In genomic region chr21:14027235-14027869, GRCh38 we compare ENCODE assay signal across 8 cellular contexts.
DNase-seq lines count a peak whose midpoint lies in the region; ATAC-seq, FAIRE-seq and TF ChIP-seq lines count a peak whose summit lies in the region.
"Not testable (repeated sequence)": the region's sequence is repeated elsewhere in the genome, so short reads cannot be mapped to it uniquely, and the experiment has no call there.

No MANE protein-coding gene starts in this region.

- TF ChIP-seq CTCF in AG09319 (IDR thresholded peaks at IDR 0.05; ENCODE audit: low read depth, low read length) = not testable (repeated sequence)

- peak; percentile 94 for FAIRE-seq in islet of Langerhans (lab: Jason Lieb, UNC)

- peak; percentile 100 for ATAC-seq in GM19025 (IDR thresholded peaks at IDR 0.05; ENCODE audit: low read depth, unreplicated experiment)
- peak; percentile 100 for ATAC-seq in HG03175 (IDR thresholded peaks at IDR 0.05; ENCODE audit: unreplicated experiment)
- ATAC-seq in activated CD4-positive, CD25-positive, alpha-beta regulatory T cell treated with anti-CD3 and anti-CD28 coated beads, Interleukin-2, amount 50 U/mL, for 24 hours = peak; percentile 100

- DNase-seq in AG09319 (ENCODE audit: extremely low read depth, low read depth) (peak; percentile 65), NCI-H345 (lab: John Stamatoyannopoulos, UW) (peak; percentile 97), cerebellar cortex (ENCODE audit: low spot score) (peak; percentile 97)
- DNase-seq in stimulated activated CD4-positive, alpha-beta T cell treated with anti-CD3 and anti-CD28 coated beads, Interleukin-12 subunit alpha, Interleukin-12 subunit beta, amount 100 ng/mL, for 4 hours = peak; percentile 78

Comparison
In these comparisons a context has a peak if more than half of its experiments do, and no peak if none do; other contexts are left out.
1. Peak in every context shown above with its lines: DNase-seq and ATAC-seq.